21 cellular contexts compared by ENCODE assay signal in the genomic region with DNA sequence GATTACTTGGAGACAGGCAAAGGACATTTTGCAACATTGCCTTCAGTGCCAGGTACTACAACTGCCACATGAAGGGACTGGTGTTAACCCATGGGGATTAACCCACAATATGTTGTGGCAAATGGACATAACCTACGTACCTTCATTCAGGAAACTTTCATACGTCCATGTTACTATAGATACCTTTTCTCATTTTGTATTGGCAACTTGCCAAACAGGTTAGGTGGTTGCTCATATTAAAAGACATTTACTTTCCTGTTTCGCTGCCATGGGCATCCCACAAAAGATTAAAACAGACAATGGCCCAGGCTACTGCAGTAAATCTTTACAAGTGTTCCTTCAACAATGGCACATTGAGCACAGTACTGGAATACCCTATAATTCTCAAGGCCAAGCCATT.
"Had no signal": no experiment of that assay in that cellular context is flagged by ENCODE, and none has a peak within 500 bp of the region (broad histone marks: within the 10 kb centered on the region; RNA-seq: fewer than 3 reads in every experiment).

No MANE protein-coding gene starts in this region.

- H3K27ac ChIP-seq: breast epithelium, coronary artery, heart right ventricle, spleen, testis, uterus had no signal

- H3K4me3 ChIP-seq: breast epithelium, coronary artery, heart right ventricle, spleen, testis, uterus had no signal

- ATAC-seq: heart right ventricle, left cardiac atrium, natural killer cell had no signal

- H3K27me3 ChIP-seq: breast epithelium, heart right ventricle, spleen, testis, uterus had no signal

- DNase-seq: activated CD4-positive, alpha-beta memory T cell treated with anti-CD3 and anti-CD28 coated beads for 36 hours; activated CD4-positive, alpha-beta T cell treated with anti-CD3 and anti-CD28 coated beads for 48 hours; activated naive CD4-positive, alpha-beta T cell treated with Interleukin-2 at 50 U/mL for 16 hours; activated naive CD8-positive, alpha-beta T cell treated with anti-CD3 and anti-CD28 coated beads, Interleukin-2, amount 10 ng/mL, durations not matched to agents 7 days and 5 days; activated T-cell treated with anti-CD3 and anti-CD28 coated beads, Interleukin-2, amount 50 U/mL, for 48 hours; amniotic stem cell; endodermal cell; heart right ventricle; islet precursor cell; left cardiac atrium; midbrain; natural killer cell; retina; spleen; stimulated activated CD4-positive, alpha-beta T cell treated with anti-CD3 and anti-CD28 coated beads, Interleukin-4, amount 100 ng/mL, for 1 hour; stimulated activated naive CD4-positive, alpha-beta T cell; testis; trophoblast cell; uterus had no signal

- H3K36me3 ChIP-seq: breast epithelium, heart right ventricle, spleen, uterus had no signal

- H3K9me3 ChIP-seq: testis, uterus had no signal

- H3K4me1 ChIP-seq: breast epithelium, heart right ventricle, spleen, testis, uterus had no signal
